ENCODE assay signal across 9 cellular contexts in the genomic region with DNA sequence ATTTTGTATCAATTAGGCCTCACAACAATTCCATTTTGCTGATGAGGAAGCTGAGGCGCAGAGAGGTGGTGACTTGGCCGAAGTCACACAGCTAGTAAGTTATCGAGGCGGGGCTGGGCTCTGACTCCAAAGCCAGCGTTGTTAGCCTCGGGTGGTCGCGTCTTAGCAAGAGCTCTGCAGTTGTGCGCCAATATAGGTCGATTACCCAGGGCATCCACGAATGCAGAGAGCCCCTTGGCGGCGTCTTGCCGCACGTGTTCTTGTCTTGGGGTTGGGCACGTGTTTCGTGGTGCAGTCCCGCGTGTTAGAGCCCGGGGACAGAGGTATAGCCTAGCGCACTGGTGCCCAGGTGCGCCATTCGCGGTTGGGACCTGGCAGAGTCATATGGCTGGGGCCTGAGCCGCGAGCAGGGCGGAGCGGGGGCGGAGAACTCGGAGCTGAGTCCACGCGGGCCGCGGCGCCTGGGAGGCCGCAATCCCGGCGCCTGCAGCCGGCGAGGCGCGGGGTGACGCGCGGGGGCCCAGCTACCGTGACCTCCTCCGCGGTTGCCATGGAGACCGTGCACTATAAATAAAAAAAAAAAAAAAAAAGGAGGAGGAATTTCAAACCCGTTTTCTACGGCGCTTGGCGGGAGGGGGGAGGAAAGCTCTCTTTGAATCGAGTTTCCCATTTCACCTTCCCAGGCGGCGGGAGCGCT.
DNase-seq lines count a peak whose midpoint lies in the region; ATAC-seq and TF ChIP-seq lines count a peak whose summit lies in the region.
"Had no signal": no experiment of that assay in that cellular context is flagged by ENCODE, and none has a peak within 500 bp of the region (broad histone marks: within the 10 kb centered on the region; RNA-seq: fewer than 3 reads in every experiment).

No MANE protein-coding gene starts in this region.

- 1% methylated on average over 57 of the region's 57 CpGs for WGBS in thymus

- peak overlapping the region; percentile 53 to 74 for H3K4me3 Mint-ChIP-seq in activated T-cell treated with anti-CD3 and anti-CD28 coated beads, Interleukin-2, amount 50 U/mL, for 72 hours
- peak overlapping the region; percentile 79 to 82 (median 81) for H3K4me3 Mint-ChIP-seq in nephron

- H3K27ac Mint-ChIP-seq in activated T-cell treated with anti-CD3 and anti-CD28 coated beads, Interleukin-2, amount 50 U/mL, for 72 hours, result no peak overlapping the region
- H3K27ac Mint-ChIP-seq in nephron, result peak overlapping the region; percentile 90 to 96 (median 95)

- peaks cover 21% of the 10 kb centered on the region for H3K27me3 ChIP-seq in fibroblast of lung (ENCODE audit: control insufficient read depth, insufficient read depth, low read length)
- H3K27me3 ChIP-seq in thymus (ENCODE audit: control insufficient read depth, insufficient read depth), result no peaks in the 10 kb centered on the region

- no peaks in the 10 kb centered on the region for H4K20me1 ChIP-seq in fibroblast of lung (ENCODE audit: control insufficient read depth, extremely low read depth, insufficient read depth, low read length)

- H3K4me1 ChIP-seq in fibroblast of lung (ENCODE audit: control insufficient read depth, extremely low read depth, insufficient read depth, low read length), result peaks cover 7% of the 10 kb centered on the region
- peaks cover 53% of the 10 kb centered on the region for H3K4me1 ChIP-seq in thymus (ENCODE audit: control insufficient read depth, insufficient read depth, low read length)

- no peak for DNase-seq in activated CD4-positive, CD25-positive, alpha-beta regulatory T cell (lab: John Stamatoyannopoulos, UW)
- DNase-seq in NCI-H446 treated with DMSO at 0.1 percent for 48 hours (lab: John Stamatoyannopoulos, UW) (peak; percentile 32), fibroblast of lung (ENCODE audit: low read depth in 2 of 2) (peak; percentile 42 to 62)
- peak; percentile 47 to 63 for DNase-seq in activated T-cell treated with anti-CD3 and anti-CD28 coated beads, Interleukin-2, amount 50 U/mL, for 72 hours

- H3K4me3 ChIP-seq in fibroblast of lung (replicated peaks in 1 of 4; ENCODE audit: control extremely low read depth in 1 of 4, insufficient read depth in 1 of 4, low read depth in 3 of 4, low read length in 4 of 4) (peak overlapping the region; percentile 23 to 53 (median 40)), thymus (ENCODE audit: low read length) (peak overlapping the region; percentile 66)

- H3K27ac ChIP-seq in fibroblast of lung (ENCODE audit: insufficient read depth, low read length), result no peak overlapping the region
- H3K27ac ChIP-seq in thymus (ENCODE audit: low read depth), result peak overlapping the region; percentile 94
- H3K27ac ChIP-seq: neutrophil had no signal

- H3K36me3 ChIP-seq in fibroblast of lung (ENCODE audit: control insufficient read depth, insufficient read depth, low read length) (no peaks in the 10 kb centered on the region), thymus (ENCODE audit: control insufficient read depth, insufficient read depth) (no peaks in the 10 kb centered on the region)
- H3K36me3 ChIP-seq: neutrophil had no signal

- no peak overlapping the region for H2AFZ ChIP-seq in fibroblast of lung (ENCODE audit: low read length)

- H3K9me3 ChIP-seq in fibroblast of lung (ENCODE audit: control insufficient read depth, insufficient read depth, low read depth, low read length) (no peaks in the 10 kb centered on the region), thymus (ENCODE audit: control insufficient read depth) (no peaks in the 10 kb centered on the region)
- H3K9me3 ChIP-seq: neutrophil had no signal

- peaks cover 19% of the 10 kb centered on the region for H3K4me1 Mint-ChIP-seq in activated T-cell treated with anti-CD3 and anti-CD28 coated beads, Interleukin-2, amount 50 U/mL, for 72 hours (ENCODE audit: low read depth)
- peaks cover 37% of the 10 kb centered on the region for H3K4me1 Mint-ChIP-seq in nephron

- peak overlapping the region; percentile 78 for H3K4me2 ChIP-seq in fibroblast of lung (ENCODE audit: extremely low read depth, insufficient read depth, low read length)

- H3K9ac ChIP-seq in fibroblast of lung (ENCODE audit: insufficient read depth, low read length), result peak overlapping the region; percentile 65

- H3K27me3 Mint-ChIP-seq in activated T-cell treated with anti-CD3 and anti-CD28 coated beads, Interleukin-2, amount 50 U/mL, for 72 hours (ENCODE audit: low read depth), result peaks cover 20% of the 10 kb centered on the region
- H3K27me3 Mint-ChIP-seq in nephron (ENCODE audit: low read depth), result peaks cover 19% of the 10 kb centered on the region

- H3K79me2 ChIP-seq in fibroblast of lung (ENCODE audit: control insufficient read depth, insufficient read depth, low read length), result no peaks in the 10 kb centered on the region

- TF ChIP-seq CTCF in fibroblast of lung (conservative IDR thresholded peaks at IDR 0.05 in 1 of 2, IDR thresholded peaks at IDR 0.05 in 1 of 2; ENCODE audit: low read depth in 1 of 2, low read length in 2 of 2) (no peak), nephron (IDR thresholded peaks at IDR 0.05; ENCODE audit: unreplicated experiment in 3 of 3) (no peak)

- H3K9me3 Mint-ChIP-seq in activated T-cell treated with anti-CD3 and anti-CD28 coated beads, Interleukin-2, amount 50 U/mL, for 72 hours, result no peaks in the 10 kb centered on the region
- no peaks in the 10 kb centered on the region for H3K9me3 Mint-ChIP-seq in nephron

- no peaks in the 10 kb centered on the region for H3K36me3 Mint-ChIP-seq in activated T-cell treated with anti-CD3 and anti-CD28 coated beads, Interleukin-2, amount 50 U/mL, for 72 hours (ENCODE audit: insufficient read depth in 2 of 2)
- H3K36me3 Mint-ChIP-seq in nephron (ENCODE audit: low read depth), result no peaks in the 10 kb centered on the region

- ATAC-seq in activated CD4-positive, CD25-positive, alpha-beta regulatory T cell treated with anti-CD3 and anti-CD28 coated beads, Interleukin-2, amount 50 U/mL, for 24 hours, result peak; percentile 50 to 62
- ATAC-seq in activated T-cell treated with anti-CD3 and anti-CD28 coated beads, Interleukin-2, amount 50 U/mL, for 72 hours (replicated peaks in 1 of 2), result peak; percentile 69 to 74
- ATAC-seq in GM18520 (IDR thresholded peaks at IDR 0.05; ENCODE audit: unreplicated experiment), result no peak

Comparison
In these comparisons a context has a peak if more than half of its experiments do, and no peak if none do; other contexts are left out.
1. DNase-seq: peak in NCI-H446 treated with DMSO at 0.1 percent for 48 hours (single experiment), activated T-cell treated with anti-CD3 and anti-CD28 coated beads, Interleukin-2, amount 50 U/mL, for 72 hours (2 of 2) and fibroblast of lung (2 of 2); none in activated CD4-positive, CD25-positive, alpha-beta regulatory T cell (0 of 4).